In genomic region chr11:47052165-47052564, GRCh38 we compare ENCODE assay signal across 23 cellular contexts.
"Had no signal": no experiment of that assay in that cellular context is flagged by ENCODE, and none has a peak within 500 bp of the region (broad histone marks: within the 10 kb centered on the region; RNA-seq: fewer than 3 reads in every experiment).

No MANE protein-coding gene starts in this region.

- DNase-seq: activated CD4-positive, alpha-beta memory T cell treated with anti-CD3 and anti-CD28 coated beads for 36 hours; activated CD4-positive, alpha-beta T cell treated with anti-CD3 and anti-CD28 coated beads, Interleukin-2, amount 10 ng/mL, durations not matched to agents 7 days and 5 days; activated CD4-positive, CD25-positive, alpha-beta regulatory T cell; activated CD8-positive, alpha-beta memory T cell treated with anti-CD3 and anti-CD28 coated beads for 24 hours; activated effector memory CD4-positive, alpha-beta T cell treated with anti-CD3 and anti-CD28 coated beads, Interleukin-2, amount 50 U/mL, for 16 hours; activated naive CD4-positive, alpha-beta T cell treated with Interleukin-2 at 50 U/mL for 16 hours; activated naive CD8-positive, alpha-beta T cell treated with anti-CD3 and anti-CD28 coated beads, Interleukin-2, amount 50 U/mL, for 24 hours; activated T-cell treated with anti-CD3 and anti-CD28 coated beads, Interleukin-2, amount 50 U/mL, for 4 hours; Karpas-422; NCI-H1105 treated with DMSO at 0.1 percent for 48 hours; NCI-H1436 treated with DMSO at 0.1 percent for 48 hours; NCI-H187 treated with DMSO at 0.1 percent for 48 hours; NCI-H2081 treated with DMSO at 0.1 percent for 48 hours; NCI-H446; NCI-H524; T-cell; T-helper 2 cell; T1000 had no signal

- H3K27ac ChIP-seq: breast epithelium, SK-N-MC, VCaP had no signal

- H3K4me3 Mint-ChIP-seq: activated CD4-positive, alpha-beta memory T cell treated with anti-CD3 and anti-CD28 coated beads for 36 hours; activated CD4-positive, alpha-beta T cell treated with anti-CD3 and anti-CD28 coated beads, Interleukin-2, amount 10 ng/mL, durations not matched to agents 7 days and 5 days; activated naive CD8-positive, alpha-beta T cell treated with anti-CD3 and anti-CD28 coated beads, Interleukin-2, amount 50 U/mL, for 24 hours; activated T-cell treated with anti-CD3 and anti-CD28 coated beads, Interleukin-2, amount 50 U/mL, for 4 hours; T-cell had no signal

- H3K27me3 Mint-ChIP-seq: activated CD4-positive, alpha-beta memory T cell treated with anti-CD3 and anti-CD28 coated beads for 36 hours; activated CD4-positive, alpha-beta T cell treated with anti-CD3 and anti-CD28 coated beads, Interleukin-2, amount 10 ng/mL, durations not matched to agents 7 days and 5 days; activated naive CD8-positive, alpha-beta T cell treated with anti-CD3 and anti-CD28 coated beads, Interleukin-2, amount 50 U/mL, for 24 hours; T-cell had no signal

- H3K27me3 ChIP-seq: breast epithelium had no signal

- ATAC-seq: activated naive CD4-positive, alpha-beta T cell treated with anti-CD3 and anti-CD28 coated beads, Interleukin-2, amount 50 U/mL, for 72 hours; activated naive CD8-positive, alpha-beta T cell treated with anti-CD3 and anti-CD28 coated beads, Interleukin-2, amount 50 U/mL, for 24 hours; activated T-cell treated with anti-CD3 and anti-CD28 coated beads, Interleukin-2, amount 50 U/mL, for 4 hours; K562; T-cell had no signal

- H3K9me3 Mint-ChIP-seq: activated CD4-positive, alpha-beta memory T cell treated with anti-CD3 and anti-CD28 coated beads for 36 hours; activated CD4-positive, alpha-beta T cell treated with anti-CD3 and anti-CD28 coated beads, Interleukin-2, amount 10 ng/mL, durations not matched to agents 7 days and 5 days; activated naive CD8-positive, alpha-beta T cell treated with anti-CD3 and anti-CD28 coated beads, Interleukin-2, amount 50 U/mL, for 24 hours; activated T-cell treated with anti-CD3 and anti-CD28 coated beads, Interleukin-2, amount 50 U/mL, for 4 hours; T-cell had no signal

- H3K4me1 ChIP-seq: breast epithelium had no signal

- H3K4me1 Mint-ChIP-seq: activated CD4-positive, alpha-beta T cell treated with anti-CD3 and anti-CD28 coated beads, Interleukin-2, amount 10 ng/mL, durations not matched to agents 7 days and 5 days; activated naive CD8-positive, alpha-beta T cell treated with anti-CD3 and anti-CD28 coated beads, Interleukin-2, amount 50 U/mL, for 24 hours; T-cell had no signal

- H3K9me3 ChIP-seq: breast epithelium had no signal

- H3K4me3 ChIP-seq: breast epithelium, K562, SK-N-MC had no signal

- H3K27ac Mint-ChIP-seq: activated CD4-positive, alpha-beta memory T cell treated with anti-CD3 and anti-CD28 coated beads for 36 hours; activated CD4-positive, alpha-beta T cell treated with anti-CD3 and anti-CD28 coated beads, Interleukin-2, amount 10 ng/mL, durations not matched to agents 7 days and 5 days; activated naive CD4-positive, alpha-beta T cell treated with anti-CD3 and anti-CD28 coated beads, Interleukin-2, amount 50 U/mL, for 72 hours; activated naive CD8-positive, alpha-beta T cell treated with anti-CD3 and anti-CD28 coated beads, Interleukin-2, amount 50 U/mL, for 24 hours; T-cell had no signal

- H3K36me3 ChIP-seq: breast epithelium had no signal
